Comparison of ENCODE assay signal across 9 cellular contexts in the genomic region with DNA sequence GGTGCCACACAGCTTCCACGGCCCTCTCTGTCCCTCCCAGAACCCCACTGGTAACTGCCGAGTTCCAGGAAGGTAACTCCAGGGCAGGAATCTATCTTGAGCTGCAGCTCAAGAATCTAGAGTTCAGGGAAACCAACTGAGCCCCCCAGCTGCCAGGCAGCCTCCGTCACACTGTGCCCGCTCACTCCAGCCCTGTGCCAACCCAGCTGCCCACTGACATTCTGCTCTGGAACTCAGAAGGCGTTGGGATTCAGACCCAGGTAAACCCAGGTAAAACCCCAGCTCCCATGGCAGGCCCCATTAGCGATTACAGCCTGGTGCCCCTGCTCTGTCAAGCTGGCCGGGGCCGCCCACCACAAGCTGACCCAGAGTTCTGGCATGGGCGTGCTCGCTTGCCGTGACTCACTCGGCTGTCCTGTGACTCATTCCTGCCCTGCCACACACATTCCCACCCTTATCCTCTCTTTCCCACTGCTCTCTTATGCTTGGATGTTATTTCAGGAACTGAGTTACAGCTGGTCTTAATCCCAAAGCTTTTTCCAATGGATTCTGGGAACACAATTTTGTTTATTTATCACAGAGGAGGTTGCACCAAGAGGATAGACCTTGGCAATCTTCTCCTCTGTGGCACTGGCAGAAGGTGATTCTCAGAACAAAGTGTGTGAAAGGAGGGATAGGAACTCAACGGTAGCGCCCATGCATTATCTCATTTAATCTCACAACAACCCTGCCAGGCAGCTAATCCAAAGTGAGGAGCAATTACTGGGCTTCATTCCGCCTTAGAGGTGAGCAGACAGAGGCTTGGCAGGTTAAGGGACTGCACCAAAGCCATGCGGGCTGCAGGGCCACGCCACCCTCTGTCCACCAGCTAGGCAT. TPM values are rescaled to one million over a fixed set of nuclear protein-coding genes. Genes with fewer than 3 reads are reported as not detected.
A peak's percentile ranks its signal among the peaks of the same experiment; 100 is the strongest.
DNase-seq lines count a peak whose midpoint lies in the region; ATAC-seq and TF ChIP-seq lines count a peak whose summit lies in the region.
"Had no signal": no experiment of that assay in that cellular context is flagged by ENCODE, and none has a peak within 500 bp of the region (broad histone marks: within the 10 kb centered on the region; RNA-seq: fewer than 3 reads in every experiment).

No MANE protein-coding gene starts in this region.

- CTCF ChIA-PET in activated CD4-positive, alpha-beta memory T cell treated with anti-CD3 and anti-CD28 coated beads for 36 hours (lab: Charles Lee), result interaction anchor here (1.0 to 1.4 kb wide), 2 partner anchors 41 to 44 kb away, joined by 3 to 7 read pairs; no protein-coding TSS in a partner anchor

- H3K4me3 ChIP-seq in heart right ventricle (no peak overlapping the region), skeletal muscle cell (ENCODE audit: low read depth, low read length) (no peak overlapping the region)

- H3K27ac ChIP-seq in heart right ventricle, result peak overlapping the region; percentile 1 to 89 (median 78)

- no peak for TF ChIP-seq CTCF in heart right ventricle (IDR thresholded peaks at IDR 0.05)

- 54 to 61% methylated on average over 17 of the region's 17 CpGs for WGBS in heart right ventricle, 2 donors

- no peaks in the 10 kb centered on the region for H3K9me3 Mint-ChIP-seq in activated CD4-positive, alpha-beta memory T cell treated with anti-CD3 and anti-CD28 coated beads for 36 hours
- H3K9me3 Mint-ChIP-seq: activated naive CD4-positive, alpha-beta T cell treated with anti-CD3 and anti-CD28 coated beads, Interleukin-2, amount 50 U/mL, for 24 hours had no signal

- intact Hi-C loops in activated CD4-positive, alpha-beta memory T cell treated with anti-CD3 and anti-CD28 coated beads for 36 hours (cut with micrococcal nuclease), result no loop called here
- intact Hi-C loops in heart right ventricle (cut with DNase I), result loop anchor here in 1 of 10 donors (5.0 kb wide), 1 partner anchor 34 kb away; a partner anchor contains a TSS

- H3K36me3 ChIP-seq in heart right ventricle, result peaks cover 0 to 3% (median 0%) of the 10 kb centered on the region in 9 donors

- H3K9me3 ChIP-seq in heart right ventricle, result no peaks in the 10 kb centered on the region

- peaks cover 14 to 69% (median 37%) of the 10 kb centered on the region in 9 donors for H3K4me1 ChIP-seq in heart right ventricle

- DNase-seq in EH (ENCODE audit: low read depth) (peak; percentile 97), heart right ventricle (peak; percentile 73 to 74), skeletal muscle cell (ENCODE audit: low read depth) (peak; percentile 84), NCI-H1694 treated with DMSO at 0.1 percent for 48 hours (lab: John Stamatoyannopoulos, UW) (no peak), midbrain (lab: John Stamatoyannopoulos, UW) (no peak), DMS114 treated with DMSO at 0.1 percent for 48 hours (lab: John Stamatoyannopoulos, UW; ENCODE audit: unreplicated experiment) (no peak)
- DNase-seq in activated CD4-positive, alpha-beta memory T cell treated with anti-CD3 and anti-CD28 coated beads for 36 hours, result peak; percentile 22

- H3K27me3 ChIP-seq in heart right ventricle, result no peaks in the 10 kb centered on the region

- H3K27me3 Mint-ChIP-seq in activated CD4-positive, alpha-beta memory T cell treated with anti-CD3 and anti-CD28 coated beads for 36 hours, result no peaks in the 10 kb centered on the region
- H3K27me3 Mint-ChIP-seq: activated naive CD4-positive, alpha-beta T cell treated with anti-CD3 and anti-CD28 coated beads, Interleukin-2, amount 50 U/mL, for 24 hours had no signal

- ATAC-seq in heart right ventricle (peak; percentile 80 to 94 (median 91)), HG03457 (IDR thresholded peaks at IDR 0.05; ENCODE audit: unreplicated experiment) (no peak)

- peaks cover 3% of the 10 kb centered on the region for H3K36me3 Mint-ChIP-seq in activated CD4-positive, alpha-beta memory T cell treated with anti-CD3 and anti-CD28 coated beads for 36 hours

- POLR2A ChIA-PET in activated CD4-positive, alpha-beta memory T cell treated with anti-CD3 and anti-CD28 coated beads for 36 hours (lab: Charles Lee), result interaction anchor here (1.1 kb wide), 2 partner anchors 20 to 40 kb away, joined by 3 read pairs; no protein-coding TSS in a partner anchor

- peak overlapping the region; percentile 33 for H3K27ac Mint-ChIP-seq in activated CD4-positive, alpha-beta memory T cell treated with anti-CD3 and anti-CD28 coated beads for 36 hours

- peaks cover 61% of the 10 kb centered on the region for H3K4me1 Mint-ChIP-seq in activated CD4-positive, alpha-beta memory T cell treated with anti-CD3 and anti-CD28 coated beads for 36 hours (ENCODE audit: low read depth)

- no peak overlapping the region for H3K4me3 Mint-ChIP-seq in activated CD4-positive, alpha-beta memory T cell treated with anti-CD3 and anti-CD28 coated beads for 36 hours
- H3K4me3 Mint-ChIP-seq: activated naive CD4-positive, alpha-beta T cell treated with anti-CD3 and anti-CD28 coated beads, Interleukin-2, amount 50 U/mL, for 24 hours had no signal

RNA-seq across cellular contexts. Expression of a gene that starts 33.2 kb away (rescaled TPM):
- total RNA-seq in activated CD4-positive, alpha-beta memory T cell treated with anti-CD3 and anti-CD28 coated beads for 36 hours, result 10 to 100 TPM; 35.3 to 37.3 TPM
- total RNA-seq in heart right ventricle, result 10 to 100 TPM in 5 of 10 donors, 1 to 10 TPM in 5; 4.8 to 15.4 (median 10.4) TPM
- 1 to 10 TPM; 1.5 to 5.3 TPM for polyA plus RNA-seq in heart right ventricle

RNA-seq across cellular contexts. Expression of a gene that starts 51.6 kb away (rescaled TPM):
- total RNA-seq in activated CD4-positive, alpha-beta memory T cell treated with anti-CD3 and anti-CD28 coated beads for 36 hours, result 10 to 100 TPM; 31.8 to 32.2 TPM
- total RNA-seq in heart right ventricle, result 100 to 1,000 TPM in 2 of 10 donors, 10 to 100 TPM in 8; 69.9 to 121 (median 91.8) TPM
- 10 to 100 TPM; 49.8 to 66.6 TPM for polyA plus RNA-seq in heart right ventricle

Comparison
In these comparisons a context has a peak if more than half of its experiments do, and no peak if none do; other contexts are left out.
1. DNase-seq: peak in EH (single experiment), activated CD4-positive, alpha-beta memory T cell treated with anti-CD3 and anti-CD28 coated beads for 36 hours (single experiment), heart right ventricle (2 of 2) and skeletal muscle cell (single experiment); none in NCI-H1694 treated with DMSO at 0.1 percent for 48 hours (single experiment), midbrain (single experiment) and DMS114 treated with DMSO at 0.1 percent for 48 hours (single experiment).